Comparison of ENCODE assay signal across 15 cellular contexts in the genomic region with DNA sequence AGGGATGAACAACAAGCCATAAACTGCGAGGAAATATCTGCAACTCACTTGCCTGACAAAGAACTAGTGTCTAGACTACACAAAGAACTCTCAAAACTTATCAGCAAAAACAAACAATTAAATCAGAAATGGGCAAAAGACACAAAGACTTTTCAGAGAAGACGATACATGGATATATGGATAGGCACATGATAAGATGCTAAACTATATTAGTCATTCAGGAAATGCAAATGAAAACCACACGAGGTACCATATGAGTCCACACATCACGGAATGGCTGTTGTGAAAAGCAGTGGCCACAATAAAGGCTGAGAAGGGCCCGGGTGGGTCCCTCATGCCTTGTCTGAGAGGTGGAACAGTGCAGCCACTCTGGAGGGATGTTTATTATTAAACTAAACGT.
A peak's percentile ranks its signal among the peaks of the same experiment; 100 is the strongest.
DNase-seq lines count a peak whose midpoint lies in the region; ATAC-seq and TF ChIP-seq lines count a peak whose summit lies in the region.
"Had no signal": no experiment of that assay in that cellular context is flagged by ENCODE, and none has a peak within 500 bp of the region (broad histone marks: within the 10 kb centered on the region; RNA-seq: fewer than 3 reads in every experiment).

No MANE protein-coding gene starts in this region.

- no peaks in the 10 kb centered on the region for H3K36me3 Mint-ChIP-seq in mesothelial cell of epicardium

- H3K4me1 Mint-ChIP-seq in mesothelial cell of epicardium, result peaks cover 2% of the 10 kb centered on the region
- H3K4me1 Mint-ChIP-seq: B cell had no signal

- ATAC-seq in HG02678 (IDR thresholded peaks at IDR 0.05; ENCODE audit: unreplicated experiment) (peak; percentile 63), HG03571 (IDR thresholded peaks at IDR 0.05; ENCODE audit: unreplicated experiment) (peak; percentile 57), HG03196 (IDR thresholded peaks at IDR 0.05; ENCODE audit: unreplicated experiment) (no peak)
- ATAC-seq in stimulated activated naive CD8-positive, alpha-beta T cell treated with anti-CD3 and anti-CD28 coated beads, Interleukin-15, Interleukin-2, amounts not matched to agents 100 U/mL and 50 U/mL, for 24 hours, result peak; percentile 65

- H3K9me3 Mint-ChIP-seq in mesothelial cell of epicardium, result no peaks in the 10 kb centered on the region
- H3K9me3 Mint-ChIP-seq: activated T-helper 2 cell treated with anti-CD3 and anti-CD28 coated beads, Interferon-gamma antibody, Interleukin-2, Interleukin-4, amounts not matched to agents 10 μg/mL and 5 μg/mL and 100 μg/mL, durations not matched to agents 14 hours and 24 hours and 36 hours had no signal

- peaks cover 40% of the 10 kb centered on the region for H3K27me3 Mint-ChIP-seq in mesothelial cell of epicardium (ENCODE audit: low read depth)

- no peak overlapping the region for H3K4me3 Mint-ChIP-seq in mesothelial cell of epicardium
- H3K4me3 Mint-ChIP-seq: B cell had no signal

- no peak overlapping the region for H3K27ac Mint-ChIP-seq in mesothelial cell of epicardium
- H3K27ac Mint-ChIP-seq: activated T-helper 2 cell treated with anti-CD3 and anti-CD28 coated beads, Interferon-gamma antibody, Interleukin-2, Interleukin-4, amounts not matched to agents 10 μg/mL and 5 μg/mL and 100 μg/mL, durations not matched to agents 14 hours and 24 hours and 36 hours; B cell had no signal

- DNase-seq in stimulated activated CD4-positive, alpha-beta T cell treated with anti-CD3 and anti-CD28 coated beads, Interleukin-1b, Interleukin-23, amount 100 ng/mL, for 48 hours, result peak; percentile 27
- DNase-seq in stimulated activated CD4-positive, alpha-beta T cell treated with anti-CD3 and anti-CD28 coated beads, Interleukin-12 subunit alpha, Interleukin-12 subunit beta, amount 100 ng/mL, for 4 hours, result no peak
- peak; percentile 8 for DNase-seq in stimulated activated naive CD8-positive, alpha-beta T cell treated with anti-CD3 and anti-CD28 coated beads, Interleukin-15, Interleukin-2, amounts not matched to agents 100 U/mL and 50 U/mL, for 24 hours
- no peak for DNase-seq in mesothelial cell of epicardium (ENCODE audit: low spot score in 2 of 2, unreplicated experiment in 2 of 2)
- DNase-seq in SHP77 (lab: John Stamatoyannopoulos, UW), result no peak
- DNase-seq: GDM1, IMR-90, midbrain, NCI-H2029, NCI-H524 had no signal

- no peak for TF ChIP-seq CTCF in mesothelial cell of epicardium (IDR thresholded peaks at IDR 0.05; ENCODE audit: unreplicated experiment)

Comparison
In these comparisons a context has a peak if more than half of its experiments do, and no peak if none do; other contexts are left out.
1. DNase-seq: peak in stimulated activated CD4-positive, alpha-beta T cell treated with anti-CD3 and anti-CD28 coated beads, Interleukin-1b, Interleukin-23, amount 100 ng/mL, for 48 hours (single experiment) and stimulated activated naive CD8-positive, alpha-beta T cell treated with anti-CD3 and anti-CD28 coated beads, Interleukin-15, Interleukin-2, amounts not matched to agents 100 U/mL and 50 U/mL, for 24 hours (single experiment); none in stimulated activated CD4-positive, alpha-beta T cell treated with anti-CD3 and anti-CD28 coated beads, Interleukin-12 subunit alpha, Interleukin-12 subunit beta, amount 100 ng/mL, for 4 hours (single experiment), mesothelial cell of epicardium (0 of 2) and SHP77 (0 of 2).